ENCODE assay signal across 9 cellular contexts in the genomic region with DNA sequence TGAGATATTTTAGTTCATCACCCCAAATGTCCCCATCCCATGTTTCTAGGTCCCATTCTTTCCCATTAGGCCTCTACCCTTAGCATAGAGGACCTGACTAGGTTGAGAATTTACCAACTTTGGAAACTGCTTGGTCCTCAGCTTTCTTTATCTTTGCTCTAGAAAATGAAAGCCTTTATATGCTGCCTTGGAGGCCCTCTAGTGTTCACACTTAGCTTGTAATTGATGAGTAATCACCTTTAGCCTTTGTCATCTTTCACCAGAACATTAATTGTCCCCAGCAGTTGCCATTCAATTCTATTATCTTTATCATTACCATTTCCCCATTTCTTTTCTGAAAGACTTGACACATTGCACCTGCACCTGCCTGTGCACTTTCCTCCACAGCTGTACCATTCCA.
DNase-seq lines count a peak whose midpoint lies in the region; ATAC-seq and TF ChIP-seq lines count a peak whose summit lies in the region.
"Had no signal": no experiment of that assay in that cellular context is flagged by ENCODE, and none has a peak within 500 bp of the region (broad histone marks: within the 10 kb centered on the region; RNA-seq: fewer than 3 reads in every experiment).

No MANE protein-coding gene starts in this region.

- no peak overlapping the region for H3K4ac ChIP-seq in neuronal stem cell (ENCODE audit: low read length)

- H2BK5ac ChIP-seq in neuronal stem cell (ENCODE audit: low read length): no peak overlapping the region

- H2AK5ac ChIP-seq in neuronal stem cell (ENCODE audit: low read depth, low read length): no peak overlapping the region

- H3K27ac ChIP-seq in C4-2B: no peak overlapping the region
- H3K27ac ChIP-seq in PC-9: no peak overlapping the region
- no peak overlapping the region for H3K27ac ChIP-seq in neuronal stem cell (replicated peaks; ENCODE audit: low read length)

- no peak overlapping the region for H4K8ac ChIP-seq in neuronal stem cell (ENCODE audit: low read depth, low read length)

- peak; percentile 70 for TF ChIP-seq CTCF in C4-2B (conservative IDR thresholded peaks at IDR 0.05)
- peak; percentile 62 for TF ChIP-seq CTCF in PC-9 (conservative IDR thresholded peaks at IDR 0.05)

- H3K14ac ChIP-seq in neuronal stem cell (ENCODE audit: low read length): no peak overlapping the region

- intact Hi-C loops in PC-9 (cut with micrococcal nuclease; ENCODE audit: unreplicated experiment): loop anchor here (2.0 to 10.0 kb wide), 2 partner anchors 233 to 587 kb away; a partner anchor contains a TSS
- intact Hi-C loops in activated CD4-positive, alpha-beta T cell treated with anti-CD3 and anti-CD28 coated beads for 36 hours (cut with DNase I, micrococcal nuclease): loop anchor here in 1 of 2 experiments (5.0 kb wide), 1 partner anchor 1049 kb away; no protein-coding TSS in a partner anchor

- H3K27me3 ChIP-seq in PC-9 (ENCODE audit: insufficient read depth, low read depth) (no peaks in the 10 kb centered on the region), neuronal stem cell (ENCODE audit: control insufficient read depth in 3 of 3, insufficient read depth in 3 of 3, low read depth in 1 of 3, low read length in 3 of 3) (no peaks in the 10 kb centered on the region)

- no peak overlapping the region for H3K23ac ChIP-seq in neuronal stem cell (ENCODE audit: low read depth, low read length, poor library complexity)

- H3K9me3 ChIP-seq in PC-9 (ENCODE audit: insufficient read depth, low read depth): no peaks in the 10 kb centered on the region
- H3K9me3 ChIP-seq in neuronal stem cell (replicated peaks in 1 of 2; ENCODE audit: control insufficient read depth in 2 of 2, insufficient read depth in 1 of 2, low read depth in 1 of 2, low read length in 2 of 2): no peaks in the 10 kb centered on the region

- H3K4me3 ChIP-seq in PC-9: no peak overlapping the region
- no peak overlapping the region for H3K4me3 ChIP-seq in neuronal stem cell (ENCODE audit: low read length in 2 of 2)

- H3K9me3 Mint-ChIP-seq in activated CD4-positive, alpha-beta T cell treated with anti-CD3 and anti-CD28 coated beads for 36 hours (ENCODE audit: low read depth): no peaks in the 10 kb centered on the region
- H3K9me3 Mint-ChIP-seq: central memory CD8-positive, alpha-beta T cell had no signal

- H3K4me3 Mint-ChIP-seq in activated CD4-positive, alpha-beta T cell treated with anti-CD3 and anti-CD28 coated beads for 36 hours: no peak overlapping the region
- H3K4me3 Mint-ChIP-seq: central memory CD8-positive, alpha-beta T cell had no signal

- no peaks in the 10 kb centered on the region for H3K9me2 ChIP-seq in PC-9 (ENCODE audit: insufficient read depth)

- BruUV-seq in PC-9 (replicated peaks; lab: Mats Ljungman, UMichigan): no TSS peak

- no peak overlapping the region for H2BK120ac ChIP-seq in neuronal stem cell (ENCODE audit: low read depth, low read length)

- H3K18ac ChIP-seq in neuronal stem cell (ENCODE audit: low read length): no peak overlapping the region

- H3K4me2 ChIP-seq in PC-9: no peak overlapping the region
- H3K4me2 ChIP-seq in neuronal stem cell (ENCODE audit: insufficient read depth, low read length, poor library complexity, severe bottlenecking): no peak overlapping the region

- DNase-seq in PC-9 (peak in 1 of 2 experiments; percentile 40), hepatic stellate cell (ENCODE audit: low spot score) (peak; percentile 1), neuronal stem cell (ENCODE audit: low spot score) (no peak)
- DNase-seq in activated CD4-positive, alpha-beta T cell treated with anti-CD3 and anti-CD28 coated beads for 36 hours: no peak

- H3K9ac ChIP-seq in neuronal stem cell (ENCODE audit: low read depth, low read length, poor library complexity): no peak overlapping the region

- no peaks in the 10 kb centered on the region for H3F3A ChIP-seq in PC-9 (ENCODE audit: insufficient read depth, low read depth)

- H3K36me3 ChIP-seq in PC-9 (ENCODE audit: low read depth) (no peaks in the 10 kb centered on the region), neuronal stem cell (replicated peaks in 1 of 2; ENCODE audit: control insufficient read depth in 2 of 2, insufficient read depth in 2 of 2, low read length in 2 of 2) (no peaks in the 10 kb centered on the region)

- no peaks in the 10 kb centered on the region for H3K36me3 Mint-ChIP-seq in activated CD4-positive, alpha-beta T cell treated with anti-CD3 and anti-CD28 coated beads for 36 hours (ENCODE audit: low read depth)

- no peaks in the 10 kb centered on the region for H3K4me1 Mint-ChIP-seq in activated CD4-positive, alpha-beta T cell treated with anti-CD3 and anti-CD28 coated beads for 36 hours
- H3K4me1 Mint-ChIP-seq: central memory CD8-positive, alpha-beta T cell had no signal

- H2BK15ac ChIP-seq in neuronal stem cell (ENCODE audit: low read length): no peak overlapping the region

- no peak overlapping the region for H4K91ac ChIP-seq in neuronal stem cell (ENCODE audit: low read depth, low read length, poor library complexity)

- H4K20me1 ChIP-seq in PC-9 (ENCODE audit: insufficient read depth): no peaks in the 10 kb centered on the region

- no peaks in the 10 kb centered on the region for H3K79me1 ChIP-seq in neuronal stem cell (ENCODE audit: low read depth, low read length)

- H3K4me1 ChIP-seq in PC-9 (replicated peaks; ENCODE audit: insufficient read depth) (no peaks in the 10 kb centered on the region), neuronal stem cell (ENCODE audit: control insufficient read depth in 2 of 2, insufficient read depth in 1 of 2, low read depth in 1 of 2, low read length in 2 of 2) (no peaks in the 10 kb centered on the region)

- peak; percentile 67 for ATAC-seq in GM21786 (IDR thresholded peaks at IDR 0.05; ENCODE audit: unreplicated experiment)
- ATAC-seq in activated CD4-positive, alpha-beta T cell treated with anti-CD3 and anti-CD28 coated beads for 36 hours: no peak
- no peak for ATAC-seq in HG02763 (IDR thresholded peaks at IDR 0.05; ENCODE audit: unreplicated experiment)
- no peak for ATAC-seq in HG03039 (IDR thresholded peaks at IDR 0.05; ENCODE audit: unreplicated experiment)

- H2BK12ac ChIP-seq in neuronal stem cell (ENCODE audit: low read length): no peak overlapping the region

- CTCF ChIA-PET in PC-9 (lab: Charles Lee): interaction anchor here (0.6 kb wide), 2 partner anchors 231 to 588 kb away, joined by 3 to 4 read pairs; no protein-coding TSS in a partner anchor
- CTCF ChIA-PET in activated CD4-positive, alpha-beta T cell treated with anti-CD3 and anti-CD28 coated beads for 36 hours (lab: Charles Lee): interaction anchor here (1.0 kb wide), 1 partner anchor 30 kb away, joined by 3 read pairs; no protein-coding TSS in a partner anchor

- no peaks in the 10 kb centered on the region for H3K27me3 Mint-ChIP-seq in activated CD4-positive, alpha-beta T cell treated with anti-CD3 and anti-CD28 coated beads for 36 hours
- H3K27me3 Mint-ChIP-seq: central memory CD8-positive, alpha-beta T cell had no signal

- POLR2A ChIA-PET in PC-9 (lab: Charles Lee; ENCODE audit: unreplicated experiment): interaction anchor here (0.6 to 0.7 kb wide), 2 partner anchors 254 to 815 kb away, joined by 3 read pairs; no protein-coding TSS in a partner anchor
- POLR2A ChIA-PET in activated CD4-positive, alpha-beta T cell treated with anti-CD3 and anti-CD28 coated beads for 36 hours (lab: Charles Lee): no interaction called here

- H3K27ac Mint-ChIP-seq in activated CD4-positive, alpha-beta T cell treated with anti-CD3 and anti-CD28 coated beads for 36 hours: no peak overlapping the region

- H2AFZ ChIP-seq in PC-9: no peak overlapping the region
- H2AFZ ChIP-seq in neuronal stem cell (ENCODE audit: low read length): no peak overlapping the region

- H3K79me2 ChIP-seq in PC-9 (ENCODE audit: low read depth): no peaks in the 10 kb centered on the region
